In the genomic region with DNA sequence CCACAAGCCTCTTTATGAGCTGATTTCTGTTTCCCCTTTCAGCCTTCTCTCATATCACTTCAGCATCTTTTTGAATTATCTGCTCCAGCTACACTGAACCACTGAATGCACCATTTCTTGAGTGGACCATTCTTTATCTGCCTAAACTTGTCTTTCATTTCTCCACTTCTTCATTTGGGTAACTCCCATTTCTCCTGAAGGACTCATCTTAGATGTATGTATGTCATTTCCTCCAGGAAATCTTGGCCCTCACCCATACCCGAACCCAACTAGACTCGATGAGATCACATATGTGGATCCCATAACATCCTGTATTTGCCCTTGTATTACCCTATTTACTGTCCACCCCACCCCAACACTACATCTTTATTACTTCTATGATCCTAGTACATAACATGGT, we compare ENCODE assay signal across 21 cellular contexts.
A peak's percentile ranks its signal among the peaks of the same experiment; 100 is the strongest.
DNase-seq lines count a peak whose midpoint lies in the region; ATAC-seq, FAIRE-seq and TF ChIP-seq lines count a peak whose summit lies in the region.
"Had no signal": no experiment of that assay in that cellular context is flagged by ENCODE, and none has a peak within 500 bp of the region (broad histone marks: within the 10 kb centered on the region; RNA-seq: fewer than 3 reads in every experiment).

No MANE protein-coding gene starts in this region.

- H3F3A ChIP-seq in Loucy (ENCODE audit: low read depth) = 0 out of 2 replicates have a peak, but pooled peaks cover 3% of the 10 kb centered on the region

- ATAC-seq in HG03521 (IDR thresholded peaks at IDR 0.05; ENCODE audit: unreplicated experiment) = no peak
- no peak for ATAC-seq in activated CD8-positive, alpha-beta memory T cell treated with anti-CD3 and anti-CD28 coated beads, Interleukin-2, amount 10 ng/mL, durations not matched to agents 7 days and 5 days

- H3K9me3 Mint-ChIP-seq in activated CD8-positive, alpha-beta memory T cell treated with anti-CD3 and anti-CD28 coated beads, Interleukin-2, amount 10 ng/mL, durations not matched to agents 7 days and 5 days (ENCODE audit: low read depth) = no peaks in the 10 kb centered on the region

- H3K27me3 Mint-ChIP-seq in activated CD8-positive, alpha-beta memory T cell treated with anti-CD3 and anti-CD28 coated beads, Interleukin-2, amount 10 ng/mL, durations not matched to agents 7 days and 5 days = no peaks in the 10 kb centered on the region
- H3K27me3 Mint-ChIP-seq: B cell; CD4-positive, CD25-positive, alpha-beta regulatory T cell; CD8-positive, alpha-beta memory T cell had no signal

- H3K36me3 ChIP-seq in Loucy (ENCODE audit: insufficient read depth, low read length) (no peaks in the 10 kb centered on the region), keratinocyte (ENCODE audit: control insufficient read depth in 2 of 2, extremely low read depth in 1 of 2, insufficient read depth in 2 of 2, low read length in 2 of 2) (no peaks in the 10 kb centered on the region)
- H3K36me3 ChIP-seq: BLaER1, HAP-1 had no signal

- in situ Hi-C loops in GM13976 (cut with MboI; ENCODE audit: low sequenced_read_pairs, unreplicated experiment) = no loop called here

- H3K9me3 ChIP-seq in Loucy (ENCODE audit: insufficient read depth, low read depth, low read length) (no peaks in the 10 kb centered on the region), keratinocyte (ENCODE audit: control insufficient read depth, low read depth, low read length) (no peaks in the 10 kb centered on the region)
- H3K9me3 ChIP-seq: BLaER1, HAP-1 had no signal

- CTCF ChIA-PET in activated CD8-positive, alpha-beta memory T cell treated with anti-CD3 and anti-CD28 coated beads, Interleukin-2, amount 10 ng/mL, durations not matched to agents 7 days and 5 days (lab: Charles Lee) = no interaction called here

- H3K4me1 ChIP-seq in Loucy (ENCODE audit: insufficient read depth, low read length, poor library complexity, severe bottlenecking) (peaks cover 45% of the 10 kb centered on the region), keratinocyte (ENCODE audit: control insufficient read depth, extremely low read depth, insufficient read depth, low read length) (peaks cover 13% of the 10 kb centered on the region)
- H3K4me1 ChIP-seq: HAP-1 had no signal

- H3K9me1 ChIP-seq in keratinocyte (ENCODE audit: control insufficient read depth, extremely low read depth, insufficient read depth, low read length) = no peaks in the 10 kb centered on the region

- H3K27ac ChIP-seq in keratinocyte (ENCODE audit: control insufficient read depth, insufficient read depth, low read length) = no peak overlapping the region
- H3K27ac ChIP-seq: BLaER1, C4-2B had no signal

- no peak overlapping the region for H3K4me3 Mint-ChIP-seq in activated CD8-positive, alpha-beta memory T cell treated with anti-CD3 and anti-CD28 coated beads, Interleukin-2, amount 10 ng/mL, durations not matched to agents 7 days and 5 days
- H3K4me3 Mint-ChIP-seq: B cell; CD4-positive, CD25-positive, alpha-beta regulatory T cell; CD8-positive, alpha-beta memory T cell; HFFc6 had no signal

- H3K9ac ChIP-seq in Loucy (ENCODE audit: low read depth, low read length, poor library complexity, severe bottlenecking) (no peak overlapping the region), keratinocyte (ENCODE audit: control insufficient read depth, extremely low read depth, insufficient read depth, low read length) (no peak overlapping the region)
- H3K9ac ChIP-seq: BLaER1 had no signal

- no peak overlapping the region for H3K27ac Mint-ChIP-seq in activated CD8-positive, alpha-beta memory T cell treated with anti-CD3 and anti-CD28 coated beads, Interleukin-2, amount 10 ng/mL, durations not matched to agents 7 days and 5 days
- H3K27ac Mint-ChIP-seq: B cell; CD4-positive, CD25-positive, alpha-beta regulatory T cell; CD8-positive, alpha-beta memory T cell; HFFc6 had no signal

- peak overlapping the region; percentile 18 for H3K4me2 ChIP-seq in Loucy (ENCODE audit: low read depth, low read length, poor library complexity, severe bottlenecking)
- peak overlapping the region; percentile 29 for H3K4me2 ChIP-seq in keratinocyte (ENCODE audit: control insufficient read depth, extremely low read depth, insufficient read depth, low read depth, low read length)
- H3K4me2 ChIP-seq: BLaER1 had no signal

- no peaks in the 10 kb centered on the region for H3K36me3 Mint-ChIP-seq in activated CD8-positive, alpha-beta memory T cell treated with anti-CD3 and anti-CD28 coated beads, Interleukin-2, amount 10 ng/mL, durations not matched to agents 7 days and 5 days
- H3K36me3 Mint-ChIP-seq: CD4-positive, CD25-positive, alpha-beta regulatory T cell; CD8-positive, alpha-beta memory T cell had no signal

- no peaks in the 10 kb centered on the region for H3K9me2 ChIP-seq in Loucy (replicated peaks; ENCODE audit: low read depth, low read length)

- peak; percentile 55 for FAIRE-seq in keratinocyte (lab: Jason Lieb, UNC)
- FAIRE-seq: D721Med, GM12891, H54 had no signal

- H4K20me1 ChIP-seq in Loucy (ENCODE audit: insufficient read depth, low read length, poor library complexity, severe bottlenecking) = no peaks in the 10 kb centered on the region
- H4K20me1 ChIP-seq in keratinocyte (ENCODE audit: control insufficient read depth, extremely low read depth, insufficient read depth, low read length) = no peaks in the 10 kb centered on the region
- H4K20me1 ChIP-seq: BLaER1 had no signal

- H3K27me3 ChIP-seq in Loucy (ENCODE audit: insufficient read depth, low read length, poor library complexity, severe bottlenecking) (no peaks in the 10 kb centered on the region), keratinocyte (ENCODE audit: control insufficient read depth, extremely low read depth, insufficient read depth, low read length) (no peaks in the 10 kb centered on the region)
- H3K27me3 ChIP-seq: BLaER1 had no signal

- H3K4me3 ChIP-seq in Loucy (ENCODE audit: low read length, poor library complexity, severe bottlenecking) (no peak overlapping the region), epithelial cell of esophagus (ENCODE audit: low read length) (no peak overlapping the region), keratinocyte (ENCODE audit: control insufficient read depth in 2 of 3, extremely low read depth in 1 of 3, insufficient read depth in 2 of 3, low read depth in 1 of 3, low read length in 3 of 3) (no peak overlapping the region)
- H3K4me3 ChIP-seq: BLaER1, HAP-1 had no signal

- H2AFZ ChIP-seq in Loucy (ENCODE audit: low read length) = no peak overlapping the region
- peak overlapping the region; percentile 61 for H2AFZ ChIP-seq in keratinocyte (ENCODE audit: control insufficient read depth, low read length)

- H3K79me2 ChIP-seq in Loucy (ENCODE audit: insufficient read depth, low read length) (no peaks in the 10 kb centered on the region), keratinocyte (ENCODE audit: control insufficient read depth, insufficient read depth, low read length) (no peaks in the 10 kb centered on the region)

- TF ChIP-seq CTCF in Loucy (conservative IDR thresholded peaks at IDR 0.05; ENCODE audit: low read length) = no peak
- TF ChIP-seq CTCF in epithelial cell of esophagus (IDR thresholded peaks at IDR 0.05; ENCODE audit: insufficient read depth, low read depth, low read length, missing control alignments) = no peak
- TF ChIP-seq CTCF in keratinocyte (optimal IDR thresholded peaks at IDR 0.05 in 1 of 3, IDR thresholded peaks at IDR 0.05 in 1 of 3, conservative IDR thresholded peaks at IDR 0.05 in 1 of 3; ENCODE audit: extremely low read depth in 1 of 3, insufficient read depth in 2 of 3, low read length in 3 of 3) = no peak
- no peak for TF ChIP-seq CTCF in GM13976 (IDR thresholded peaks at IDR 0.05; ENCODE audit: borderline replicate concordance, control extremely low read depth, extremely low read depth, insufficient read depth, missing control alignments)

- no peaks in the 10 kb centered on the region for H3K4me1 Mint-ChIP-seq in activated CD8-positive, alpha-beta memory T cell treated with anti-CD3 and anti-CD28 coated beads, Interleukin-2, amount 10 ng/mL, durations not matched to agents 7 days and 5 days
- H3K4me1 Mint-ChIP-seq: B cell; CD4-positive, CD25-positive, alpha-beta regulatory T cell; CD8-positive, alpha-beta memory T cell had no signal

- peak; percentile 25 for DNase-seq in EH (ENCODE audit: low read depth)
- peak; percentile 71 for DNase-seq in epithelial cell of esophagus (ENCODE audit: low read depth)
- no peak for DNase-seq in keratinocyte (ENCODE audit: low read depth, low spot score)
- no peak for DNase-seq in GM13976 (ENCODE audit: low spot score)
- no peak for DNase-seq in activated CD8-positive, alpha-beta memory T cell treated with anti-CD3 and anti-CD28 coated beads, Interleukin-2, amount 10 ng/mL, durations not matched to agents 7 days and 5 days
- DNase-seq: CD4-positive, CD25-positive, alpha-beta regulatory T cell; CD8-positive, alpha-beta memory T cell; DMS 273 treated with DMSO at 0.1 percent for 48 hours; DMS79; GF-D8; GOT3; HFFc6 had no signal

- dilution Hi-C loops in keratinocyte (cut with MboI; ENCODE audit: extremely low pct_ligation_motif_present, low sequenced_read_pairs) = no loop called here

Comparison
In these comparisons a context has a peak if more than half of its experiments do, and no peak if none do; other contexts are left out.
1. DNase-seq: peak in EH (single experiment) and epithelial cell of esophagus (single experiment); none in keratinocyte (single experiment), GM13976 (single experiment) and activated CD8-positive, alpha-beta memory T cell treated with anti-CD3 and anti-CD28 coated beads, Interleukin-2, amount 10 ng/mL, durations not matched to agents 7 days and 5 days (single experiment).